Comparison of ENCODE assay signal across 8 cellular contexts in genomic region chr2:29011650-29012060, GRCh38. TPM values are rescaled to one million over a fixed set of nuclear protein-coding genes. Genes with fewer than 3 reads are reported as not detected.
DNase-seq lines count a peak whose midpoint lies in the region; ATAC-seq, FAIRE-seq and TF ChIP-seq lines count a peak whose summit lies in the region.

No MANE protein-coding gene starts in this region.

- peak overlapping the region; percentile 26 for H3K4me3 Mint-ChIP-seq in activated CD8-positive, alpha-beta T cell treated with anti-CD3 and anti-CD28 coated beads for 36 hours

- peak; percentile 19 for TF ChIP-seq CTCF in activated CD8-positive, alpha-beta T cell treated with anti-CD3 and anti-CD28 coated beads for 36 hours (IDR thresholded peaks at IDR 0.05)
- TF ChIP-seq CTCF in H1 (IDR thresholded peaks at IDR 0.05; ENCODE audit: control extremely low read depth in 1 of 3, insufficient read depth in 1 of 3, low read depth in 1 of 3, low read length in 3 of 3) (no peak), GM13977 (IDR thresholded peaks at IDR 0.05; ENCODE audit: extremely low read depth, insufficient read depth, missing control alignments) (no peak), coronary artery (IDR thresholded peaks at IDR 0.05) (no peak)

- H3K23ac ChIP-seq in H1 (ENCODE audit: insufficient read length): no peak overlapping the region

- no peak for TF ChIP-seq EP300 in H1 (IDR thresholded peaks at IDR 0.05; ENCODE audit: borderline replicate concordance in 1 of 2, low read depth in 2 of 2, low read length in 2 of 2)

- H4K5ac ChIP-seq in H1 (ENCODE audit: insufficient read length, low read depth, low read length): no peak overlapping the region

- H3K14ac ChIP-seq in H1 (ENCODE audit: insufficient read length): no peak overlapping the region

- H3K4me3 ChIP-seq in H1 (ENCODE audit: extremely low read depth in 1 of 4, insufficient read depth in 2 of 4, low read depth in 3 of 4, low read length in 4 of 4): no peak overlapping the region
- no peak overlapping the region for H3K4me3 ChIP-seq in coronary artery

- in situ Hi-C loops in GM13977 (cut with MboI; ENCODE audit: low pct_unique_long_range_greater_than_20kb, low sequenced_read_pairs, unreplicated experiment): no loop called here

- H3K56ac ChIP-seq in H1 (replicated peaks; ENCODE audit: insufficient read length, low read depth, low read length): no peak overlapping the region

- TF ChIP-seq POLR2A in H1 (IDR thresholded peaks at IDR 0.05; ENCODE audit: control extremely low read depth in 1 of 2, low read depth in 2 of 2, low read length in 2 of 2): no peak

- no peak for TF ChIP-seq RAD21 in H1 (IDR thresholded peaks at IDR 0.05 in 1 of 2, conservative IDR thresholded peaks at IDR 0.05 in 1 of 2; ENCODE audit: low read depth in 2 of 2, low read length in 2 of 2)

- H3K27ac ChIP-seq in H1 (ENCODE audit: low read depth, low read length) (no peak overlapping the region), coronary artery (peak overlapping the region in 1 of 2 donors; percentile 58)

- no peaks in the 10 kb centered on the region for H3K36me3 Mint-ChIP-seq in activated CD8-positive, alpha-beta T cell treated with anti-CD3 and anti-CD28 coated beads for 36 hours (ENCODE audit: low read depth)

- no peak overlapping the region for H2BK15ac ChIP-seq in H1 (ENCODE audit: low read length)

- H3K27me3 Mint-ChIP-seq in activated CD8-positive, alpha-beta T cell treated with anti-CD3 and anti-CD28 coated beads for 36 hours: no peaks in the 10 kb centered on the region

- intact Hi-C loops in activated CD8-positive, alpha-beta T cell treated with anti-CD3 and anti-CD28 coated beads for 36 hours (cut with micrococcal nuclease): loop anchor here (5.0 to 10.0 kb wide), 2 partner anchors 54 to 103 kb away; partner anchors contain the start of gene CLIP4

- peaks cover 81% of the 10 kb centered on the region for H3K4me1 Mint-ChIP-seq in activated CD8-positive, alpha-beta T cell treated with anti-CD3 and anti-CD28 coated beads for 36 hours (ENCODE audit: low read depth)

- DNase-seq in NCI-H1694 treated with DMSO at 0.1 percent for 48 hours (lab: John Stamatoyannopoulos, UW): peak; percentile 42
- DNase-seq in activated CD8-positive, alpha-beta T cell treated with anti-CD3 and anti-CD28 coated beads for 36 hours: peak; percentile 91
- DNase-seq in H1 (ENCODE audit: low read depth in 1 of 2, low spot score in 2 of 2): no peak
- DNase-seq in stimulated activated CD4-positive, alpha-beta T cell treated with anti-CD3 and anti-CD28 coated beads, Interleukin-15, amount 100 ng/mL, for 24 hours: peak; percentile 61
- DNase-seq in NOMO-1 treated with DMSO at 0.1 percent for 48 hours (lab: John Stamatoyannopoulos, UW; ENCODE audit: unreplicated experiment): no peak
- no peak for DNase-seq in GM13977 (ENCODE audit: low spot score)
- no peak for DNase-seq in coronary artery (ENCODE audit: low spot score)

- no peaks in the 10 kb centered on the region for H3K23me2 ChIP-seq in H1 (ENCODE audit: low read depth, low read length)

- ATAC-seq in activated CD8-positive, alpha-beta T cell treated with anti-CD3 and anti-CD28 coated beads for 36 hours: peak; percentile 47
- no peak for ATAC-seq in HG02610 (IDR thresholded peaks at IDR 0.05; ENCODE audit: unreplicated experiment)

- H3K4ac ChIP-seq in H1 (replicated peaks; ENCODE audit: insufficient read length, low read depth, low read length): no peak overlapping the region

- no peak overlapping the region for H3K9ac ChIP-seq in H1 (replicated peaks in 1 of 4; ENCODE audit: extremely low read depth in 1 of 4, low read depth in 3 of 4, low read length in 3 of 4)

- no peak overlapping the region for H2BK5ac ChIP-seq in H1 (ENCODE audit: low read depth, low read length)

- no peaks in the 10 kb centered on the region for H3K79me1 ChIP-seq in H1 (ENCODE audit: low read depth, low read length)

- FAIRE-seq in H1 (lab: Jason Lieb, UNC): no peak

- no peak overlapping the region for H4K8ac ChIP-seq in H1 (ENCODE audit: extremely low read depth, insufficient read depth, low read length)

- 94% methylated on average over 14 of the region's 14 CpGs; no CpG with 5 or more reads in 1 of the 2 experiments for WGBS in H1 (ENCODE audit: extremely low coverage in 1 of 2, insufficient coverage in 1 of 2, insufficient read length in 1 of 2, insufficient replicate concordance in 2 of 2, low coverage in 1 of 2, low lambda C conversion rate in 2 of 2, missing lambda C conversion rate in 1 of 2), 2 experiments

- H3K18ac ChIP-seq in H1 (ENCODE audit: extremely low read depth, low read length): no peak overlapping the region

- H3K36me3 ChIP-seq in H1 (ENCODE audit: control insufficient read depth in 2 of 4, insufficient read depth in 4 of 4, low read length in 3 of 4): no peaks in the 10 kb centered on the region

- POLR2A ChIA-PET in activated CD8-positive, alpha-beta T cell treated with anti-CD3 and anti-CD28 coated beads for 36 hours (lab: Charles Lee): interaction anchor here (0.9 to 3.7 kb wide), 4 partner anchors 11 to 107 kb away, joined by 3 to 29 read pairs (median 4); partner anchors contain the start of gene CLIP4
- POLR2A ChIA-PET in H1 (lab: Charles Lee; ENCODE audit: partially characterized antibody): no interaction called here

- no peaks in the 10 kb centered on the region; a peak in 1 of 7 replicates for H3K27me3 ChIP-seq in H1 (replicated peaks in 1 of 4; ENCODE audit: control insufficient read depth in 3 of 4, extremely low read depth in 1 of 4, insufficient read depth in 3 of 4, low read length in 3 of 4)

- H3K27ac Mint-ChIP-seq in activated CD8-positive, alpha-beta T cell treated with anti-CD3 and anti-CD28 coated beads for 36 hours: peak overlapping the region; percentile 97

- H3K9me3 ChIP-seq in H1 (ENCODE audit: insufficient read depth in 2 of 2, low read depth in 1 of 2, low read length in 1 of 2): no peaks in the 10 kb centered on the region

- no peaks in the 10 kb centered on the region for H4K20me1 ChIP-seq in H1 (replicated peaks in 1 of 2; ENCODE audit: control insufficient read depth in 1 of 2, insufficient read depth in 2 of 2, low read length in 2 of 2)

- no peak overlapping the region for H3K4me2 ChIP-seq in H1 (ENCODE audit: insufficient read depth in 1 of 2, low read depth in 2 of 2, low read length in 2 of 2)

- H4K91ac ChIP-seq in H1 (replicated peaks; ENCODE audit: insufficient read length, low read length): no peak overlapping the region

- peak overlapping the region; percentile 50; the same call in 1 of the 2 replicates for H2BK12ac ChIP-seq in H1 (ENCODE audit: low read depth, low read length)

- CTCF ChIA-PET in activated CD8-positive, alpha-beta T cell treated with anti-CD3 and anti-CD28 coated beads for 36 hours (lab: Charles Lee): interaction anchor here (0.9 to 3.0 kb wide), 5 partner anchors 9 to 136 kb away, joined by 3 to 14 read pairs (median 5); no protein-coding TSS in a partner anchor
- CTCF ChIA-PET in H1 (lab: Charles Lee; ENCODE audit: partially characterized antibody): interaction anchor here (0.7 to 1.6 kb wide), 9 partner anchors 14 to 250 kb away, joined by 3 to 6 read pairs (median 3); no protein-coding TSS in a partner anchor

- no peak overlapping the region for H2AFZ ChIP-seq in H1 (ENCODE audit: low read length)

- no peaks in the 10 kb centered on the region for H3K79me2 ChIP-seq in H1 (ENCODE audit: control insufficient read depth in 1 of 2, insufficient read depth in 2 of 2, low read length in 2 of 2)

- H3K9me3 Mint-ChIP-seq in activated CD8-positive, alpha-beta T cell treated with anti-CD3 and anti-CD28 coated beads for 36 hours: no peaks in the 10 kb centered on the region

- no peak overlapping the region for H2BK120ac ChIP-seq in H1 (replicated peaks; ENCODE audit: low read depth, low read length)

- no peak overlapping the region for H2BK20ac ChIP-seq in H1 (ENCODE audit: low read length)

- H3K4me1 ChIP-seq in H1 (replicated peaks in 1 of 4; ENCODE audit: control insufficient read depth in 3 of 4, insufficient read depth in 4 of 4, low read length in 3 of 4): peaks cover 0 to 20% (median 8%) of the 10 kb centered on the region in 4 experiments; a peak in 5 of 7 replicates

- no peak overlapping the region; the same call in 1 of the 2 replicates for H2AK5ac ChIP-seq in H1 (ENCODE audit: low read depth, low read length)

TF ChIP-seq in H1, 55 proteins besides CTCF, POLR2A, EP300 and RAD21 (continues in another document):
- TF ChIP-seq ATF3 (IDR thresholded peaks at IDR 0.05; ENCODE audit: insufficient read depth, low read depth, low read length) (no peak), USF2 (IDR thresholded peaks at IDR 0.05; ENCODE audit: low read length) (no peak), CBX5 (IDR thresholded peaks at IDR 0.05; ENCODE audit: low read depth, low read length) (no peak), KDM4A (IDR thresholded peaks at IDR 0.05; ENCODE audit: low read depth, low read length, severe bottlenecking) (no peak), RXRA (IDR thresholded peaks at IDR 0.05; ENCODE audit: insufficient read depth, low read depth, low read length) (no peak), ASH2L (IDR thresholded peaks at IDR 0.05; ENCODE audit: low read length) (no peak), CREB1 (IDR thresholded peaks at IDR 0.05) (no peak), EGR1 (IDR thresholded peaks at IDR 0.05; ENCODE audit: borderline replicate concordance, low read depth, low read length) (no peak)

RNA-seq across cellular contexts. Expression of gene TOGARAM2, which starts 30.6 kb away (rescaled TPM):
- total RNA-seq in activated CD8-positive, alpha-beta T cell treated with anti-CD3 and anti-CD28 coated beads for 36 hours: 1 to 10 TPM; 2.3 to 2.7 TPM
- 0.59 and 1.4 TPM in 2 replicates for total RNA-seq in H1 (2021; fragmentation: NEBNext Ultra II Directional; extraction: Animal tissue kit (Norgen Biotek cat#: 25700))
- 0.42 and 0.63 TPM in 2 replicates for polyA plus RNA-seq in H1 (2011; rRNA removed)
- polyA plus RNA-seq in H1 (2011; cell fraction: cytosol; rRNA removed): 0.67 TPM
- 2.0 TPM for polyA plus RNA-seq in H1 (2011; cell fraction: nucleus; rRNA removed)
- polyA plus RNA-seq in H1 (2012, experiment 1 of 2): 0.48 to 0.59 TPM (median 0.49 TPM) in 4 replicates
- polyA plus RNA-seq in H1 (2012, experiment 2 of 2): 0.37 TPM
- polyA plus RNA-seq in H1 (2013, experiment 1 of 2): 0.28 TPM
- 0.40 TPM for polyA plus RNA-seq in H1 (2013, experiment 2 of 2)
- 0.16 and 0.41 TPM in 2 replicates for polyA minus RNA-seq in H1 (2011; rRNA and poly(A)+ RNA removed)
- 0.66 TPM for polyA minus RNA-seq in H1 (2011; cell fraction: cytosol; rRNA and poly(A)+ RNA removed)
- polyA minus RNA-seq in H1 (2011; cell fraction: nucleus; rRNA and poly(A)+ RNA removed): 0.90 TPM

Comparison
In these comparisons a context has a peak if more than half of its experiments do, and no peak if none do; other contexts are left out.
1. DNase-seq: peak in NCI-H1694 treated with DMSO at 0.1 percent for 48 hours (single experiment), activated CD8-positive, alpha-beta T cell treated with anti-CD3 and anti-CD28 coated beads for 36 hours (single experiment) and stimulated activated CD4-positive, alpha-beta T cell treated with anti-CD3 and anti-CD28 coated beads, Interleukin-15, amount 100 ng/mL, for 24 hours (single experiment); none in H1 (0 of 2), NOMO-1 treated with DMSO at 0.1 percent for 48 hours (single experiment), GM13977 (single experiment) and coronary artery (single experiment).